1 cellular context compared by ENCODE assay signal in genomic region chr2:24918326-24919099, GRCh38.
TF ChIP-seq lines count a peak whose summit lies in the region.

No MANE protein-coding gene starts in this region.

TF ChIP-seq in GM23338, 12 proteins besides CTCF, POLR2A, EP300 and RAD21 (continued from another document):
- no peak for TF ChIP-seq REST (IDR thresholded peaks at IDR 0.05; ENCODE audit: unreplicated experiment)
- TF ChIP-seq EZH2phosphoT487 (IDR thresholded peaks at IDR 0.05; ENCODE audit: unreplicated experiment), result no peak
